In genomic region chr10:111076682-111077661, GRCh38 we compare ENCODE assay signal across 1 cellular context.
TF ChIP-seq lines count a peak whose summit lies in the region.

TSS of gene ADRA2A (plus strand) at chr10:111077029. CDS start at chr10:111077997, 968 bp downstream.

TF ChIP-seq in H1, 55 proteins besides CTCF, POLR2A, EP300 and RAD21 (continued from another document):
- TF ChIP-seq CHD7 (IDR thresholded peaks at IDR 0.05; ENCODE audit: insufficient replicate concordance, low read length): no peak
- TF ChIP-seq TEAD4 (IDR thresholded peaks at IDR 0.05; ENCODE audit: low read depth, low read length): no peak
- TF ChIP-seq MAFK (IDR thresholded peaks at IDR 0.05; ENCODE audit: low read depth, low read length): no peak
- TF ChIP-seq RXRA (IDR thresholded peaks at IDR 0.05; ENCODE audit: insufficient read depth, low read depth, low read length): no peak
- TF ChIP-seq HDAC6 (IDR thresholded peaks at IDR 0.05; ENCODE audit: low read depth, low read length): no peak
- TF ChIP-seq SP1 (IDR thresholded peaks at IDR 0.05; ENCODE audit: low read depth, low read length): no peak
- no peak for TF ChIP-seq ATF2 (IDR thresholded peaks at IDR 0.05; ENCODE audit: low read length)
- TF ChIP-seq JUND (IDR thresholded peaks at IDR 0.05; ENCODE audit: low read length): no peak
- TF ChIP-seq GTF2F1 (IDR thresholded peaks at IDR 0.05; ENCODE audit: borderline replicate concordance, low read depth, low read length): no peak
- TF ChIP-seq TCF12 (IDR thresholded peaks at IDR 0.05; ENCODE audit: low read depth, low read length): no peak
- TF ChIP-seq NANOG (IDR thresholded peaks at IDR 0.05; ENCODE audit: insufficient read depth, low read depth, low read length, poor library complexity, severe bottlenecking): no peak
- TF ChIP-seq TAF1 (IDR thresholded peaks at IDR 0.05; ENCODE audit: low read depth, low read length): peak; percentile 72
- TF ChIP-seq RBBP5 (IDR thresholded peaks at IDR 0.05; ENCODE audit: borderline replicate concordance, low read depth, low read length): peak; percentile 42; the same call in 1 of the 2 replicates
- no peak for TF ChIP-seq EGR1 (IDR thresholded peaks at IDR 0.05; ENCODE audit: borderline replicate concordance, low read depth, low read length)
- TF ChIP-seq SAP30 (IDR thresholded peaks at IDR 0.05; ENCODE audit: insufficient read depth, insufficient replicate concordance, low read length): no peak
- TF ChIP-seq USF2 (IDR thresholded peaks at IDR 0.05; ENCODE audit: low read length): peak; percentile 62; the same call in 1 of the 2 replicates
- TF ChIP-seq POU5F1 (IDR thresholded peaks at IDR 0.05; ENCODE audit: low read depth, low read length): no peak
- TF ChIP-seq SIN3A (conservative IDR thresholded peaks at IDR 0.05 in 1 of 2, IDR thresholded peaks at IDR 0.05 in 1 of 2; ENCODE audit: low read depth in 1 of 2, low read length in 2 of 2): no peak; a peak in 1 of 4 replicates
- TF ChIP-seq TAF7 (optimal IDR thresholded peaks at IDR 0.05; ENCODE audit: borderline replicate concordance, low read depth, low read length): no peak
- no peak for TF ChIP-seq ATF3 (IDR thresholded peaks at IDR 0.05; ENCODE audit: insufficient read depth, low read depth, low read length)
- TF ChIP-seq POLR2AphosphoS5 (IDR thresholded peaks at IDR 0.05; ENCODE audit: low read depth, low read length): peak; percentile 57; the same call in 1 of the 2 replicates
- no peak for TF ChIP-seq CHD2 (IDR thresholded peaks at IDR 0.05; ENCODE audit: low read length)
- peak; percentile 10 for TF ChIP-seq EZH2 (IDR thresholded peaks at IDR 0.05; ENCODE audit: low read depth, low read length, severe bottlenecking)
- no peak for TF ChIP-seq FOSL1 (IDR thresholded peaks at IDR 0.05; ENCODE audit: insufficient read depth, low read depth, low read length)
- no peak for TF ChIP-seq CTBP2 (IDR thresholded peaks at IDR 0.05; ENCODE audit: borderline replicate concordance, insufficient read depth, insufficient read length, low read length)
- TF ChIP-seq KDM1A (IDR thresholded peaks at IDR 0.05; ENCODE audit: borderline replicate concordance, low read length): no peak
- no peak for TF ChIP-seq SRF (IDR thresholded peaks at IDR 0.05; ENCODE audit: low read depth, low read length)
- no peak for TF ChIP-seq SP4 (IDR thresholded peaks at IDR 0.05; ENCODE audit: low read length)
- 0 out of 2 replicates have a peak, but pooled peaks have one; percentile 17 for TF ChIP-seq GABPA (IDR thresholded peaks at IDR 0.05; ENCODE audit: borderline replicate concordance, insufficient read depth, low read length)
- TF ChIP-seq ZNF274 (IDR thresholded peaks at IDR 0.05; ENCODE audit: borderline replicate concordance, extremely low read depth, low read length): no peak
- TF ChIP-seq SP2 (IDR thresholded peaks at IDR 0.05; ENCODE audit: low read length): no peak
- no peak for TF ChIP-seq SIRT6 (IDR thresholded peaks at IDR 0.05; ENCODE audit: low read length)
- peak; percentile 51 for TF ChIP-seq PHF8 (conservative IDR thresholded peaks at IDR 0.05; ENCODE audit: low read depth, low read length)
- peak; percentile 51 for TF ChIP-seq E2F6 (IDR thresholded peaks at IDR 0.05)
- TF ChIP-seq RFX5 (IDR thresholded peaks at IDR 0.05; ENCODE audit: borderline replicate concordance, low read depth, low read length): no peak
- TF ChIP-seq CHD1 (IDR thresholded peaks at IDR 0.05; ENCODE audit: low read depth, low read length): no peak
- no peak for TF ChIP-seq JUN (IDR thresholded peaks at IDR 0.05; ENCODE audit: low read depth, low read length)
- peak; percentile 71 for TF ChIP-seq TBP (IDR thresholded peaks at IDR 0.05; ENCODE audit: low read depth, low read length)
- peak; percentile 42 for TF ChIP-seq ASH2L (IDR thresholded peaks at IDR 0.05; ENCODE audit: low read length)
- peak; percentile 40 for TF ChIP-seq KDM4A (IDR thresholded peaks at IDR 0.05; ENCODE audit: low read depth, low read length, severe bottlenecking)
- TF ChIP-seq CBX8 (IDR thresholded peaks at IDR 0.05; ENCODE audit: borderline replicate concordance, low read depth, low read length): no peak
